ENCODE assay signal across 8 cellular contexts in the genomic region with DNA sequence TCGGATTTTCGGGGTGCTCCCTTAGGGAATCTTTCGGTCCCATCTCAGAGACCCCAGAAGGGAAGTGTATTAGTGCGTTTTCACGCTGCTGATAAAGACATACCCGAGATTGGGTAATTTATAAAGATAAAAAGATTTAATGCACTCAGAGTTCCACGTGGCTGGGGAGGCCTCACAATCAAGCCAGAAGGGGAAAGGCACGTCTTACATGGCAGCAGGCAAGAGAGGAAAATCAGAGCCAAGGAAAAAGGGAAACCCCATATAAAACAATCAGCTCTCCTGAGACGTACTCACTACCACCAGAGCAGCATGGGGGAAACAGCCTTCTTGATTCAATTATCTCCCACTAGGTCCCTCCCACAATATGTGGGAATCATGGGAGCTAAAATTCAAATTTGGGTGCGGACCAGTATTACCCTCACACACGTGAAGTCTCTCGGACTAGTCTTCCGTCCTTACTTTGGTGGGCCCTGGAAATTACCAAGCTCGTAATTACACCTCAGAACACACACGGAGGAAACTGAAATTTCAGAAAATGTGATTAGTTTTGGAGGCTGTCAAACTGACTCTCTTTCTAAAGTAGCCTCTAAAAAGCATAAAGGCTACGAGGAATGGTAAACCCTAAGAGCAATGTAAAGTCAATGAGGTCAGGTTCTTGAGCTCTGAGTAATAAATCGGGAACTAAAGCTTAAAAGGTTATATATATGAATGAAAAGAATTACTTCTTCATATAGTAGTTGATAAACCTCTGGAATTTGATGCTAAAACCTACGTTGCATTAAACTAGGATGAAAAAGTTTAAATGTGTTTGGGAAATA. TPM values are rescaled to one million over a fixed set of nuclear protein-coding genes. Genes with fewer than 3 reads are reported as not detected.
DNase-seq lines count a peak whose midpoint lies in the region; ATAC-seq and TF ChIP-seq lines count a peak whose summit lies in the region.

No MANE protein-coding gene starts in this region.

- H3K9me3 Mint-ChIP-seq in activated CD8-positive, alpha-beta T cell treated with anti-CD3 and anti-CD28 coated beads, Interleukin-2, amount 10 ng/mL, durations not matched to agents 7 days and 5 days (ENCODE audit: insufficient read depth): no peaks in the 10 kb centered on the region

- H3K27me3 Mint-ChIP-seq in activated CD8-positive, alpha-beta T cell treated with anti-CD3 and anti-CD28 coated beads, Interleukin-2, amount 10 ng/mL, durations not matched to agents 7 days and 5 days (ENCODE audit: low read depth): no peaks in the 10 kb centered on the region

- ATAC-seq in activated CD8-positive, alpha-beta T cell treated with anti-CD3 and anti-CD28 coated beads, Interleukin-2, amount 10 ng/mL, durations not matched to agents 7 days and 5 days: no peak
- no peak for ATAC-seq in upper lobe of left lung (ENCODE audit: low FRiP score in 2 of 2)

- H3K9me3 ChIP-seq in upper lobe of left lung: peaks cover 0 to 9% (median 5%) of the 10 kb centered on the region in 4 donors

- H3K36me3 ChIP-seq in H7 (replicated peaks; ENCODE audit: control insufficient read depth, insufficient read depth, low read length): peaks cover 3% of the 10 kb centered on the region; the same call in 1 of the 2 replicates
- peaks cover 0 to 6% (median 0%) of the 10 kb centered on the region in 4 donors for H3K36me3 ChIP-seq in upper lobe of left lung

- no peak for TF ChIP-seq POLR2A in upper lobe of left lung (IDR thresholded peaks at IDR 0.05)

- H3K4me1 ChIP-seq in upper lobe of left lung: peaks cover 8 to 28% (median 15%) of the 10 kb centered on the region in 4 donors

- peaks cover 44% of the 10 kb centered on the region for H3K36me3 Mint-ChIP-seq in activated CD8-positive, alpha-beta T cell treated with anti-CD3 and anti-CD28 coated beads, Interleukin-2, amount 10 ng/mL, durations not matched to agents 7 days and 5 days (ENCODE audit: low read depth)

- in situ Hi-C loops in GM13976 (cut with MboI; ENCODE audit: low sequenced_read_pairs, unreplicated experiment): no loop called here

- H3K27ac ChIP-seq in layer of hippocampus (ENCODE audit: low read depth, low read length) (peak overlapping the region; percentile 55), upper lobe of left lung (peak overlapping the region; percentile 94 to 99 (median 98))

- TF ChIP-seq CTCF in AG04449 (IDR thresholded peaks at IDR 0.05; ENCODE audit: insufficient read depth, low read length, missing control alignments) (no peak), upper lobe of left lung (IDR thresholded peaks at IDR 0.05) (no peak), GM13976 (IDR thresholded peaks at IDR 0.05; ENCODE audit: borderline replicate concordance, control extremely low read depth, extremely low read depth, insufficient read depth, missing control alignments) (no peak)

- POLR2A ChIA-PET in AG04449 (lab: Yijun Ruan, JAX): interaction anchor here (0.8 to 2.5 kb wide), 8 partner anchors 15 to 208 kb away, joined by 3 to 10 read pairs (median 4); no protein-coding TSS in a partner anchor
- POLR2A ChIA-PET in activated CD8-positive, alpha-beta T cell treated with anti-CD3 and anti-CD28 coated beads, Interleukin-2, amount 10 ng/mL, durations not matched to agents 7 days and 5 days (lab: Charles Lee): interaction anchor here (0.9 to 3.6 kb wide), 5 partner anchors 21 to 296 kb away, joined by 3 to 33 read pairs (median 6); a partner anchor contains a TSS

- H3K27ac Mint-ChIP-seq in activated CD8-positive, alpha-beta T cell treated with anti-CD3 and anti-CD28 coated beads, Interleukin-2, amount 10 ng/mL, durations not matched to agents 7 days and 5 days: peak overlapping the region; percentile 99

- no peak for TF ChIP-seq EP300 in upper lobe of left lung (IDR thresholded peaks at IDR 0.05)

- DNase-seq in AG04449 (ENCODE audit: low read depth, low spot score) (no peak), H7 (no peak), upper lobe of left lung (no peak), DMS79 (lab: John Stamatoyannopoulos, UW) (no peak), GM13976 (ENCODE audit: low spot score) (no peak), NCI-H2196 treated with DMSO at 0.1 percent for 48 hours (lab: John Stamatoyannopoulos, UW; ENCODE audit: unreplicated experiment) (no peak)
- no peak for DNase-seq in activated CD8-positive, alpha-beta T cell treated with anti-CD3 and anti-CD28 coated beads, Interleukin-2, amount 10 ng/mL, durations not matched to agents 7 days and 5 days

- H3K4me1 Mint-ChIP-seq in activated CD8-positive, alpha-beta T cell treated with anti-CD3 and anti-CD28 coated beads, Interleukin-2, amount 10 ng/mL, durations not matched to agents 7 days and 5 days (ENCODE audit: low read depth): peaks cover 36% of the 10 kb centered on the region

- no peaks in the 10 kb centered on the region for H3K27me3 ChIP-seq in H7 (ENCODE audit: control insufficient read depth, insufficient read depth, low read length)
- no peaks in the 10 kb centered on the region for H3K27me3 ChIP-seq in layer of hippocampus (ENCODE audit: control insufficient read depth, insufficient read depth, low read length)
- H3K27me3 ChIP-seq in upper lobe of left lung: no peaks in the 10 kb centered on the region

- CTCF ChIA-PET in AG04449 (lab: Yijun Ruan, JAX): interaction anchor here (1.0 to 3.2 kb wide), 6 partner anchors 19 to 249 kb away, joined by 3 to 21 read pairs (median 4); a partner anchor contains a TSS
- CTCF ChIA-PET in activated CD8-positive, alpha-beta T cell treated with anti-CD3 and anti-CD28 coated beads, Interleukin-2, amount 10 ng/mL, durations not matched to agents 7 days and 5 days (lab: Charles Lee): interaction anchor here (1.1 to 2.6 kb wide), 4 partner anchors 9 to 294 kb away, joined by 3 to 8 read pairs (median 6); no protein-coding TSS in a partner anchor

- H3K4me3 ChIP-seq in AG04449 (ENCODE audit: low read depth, low read length): peak overlapping the region; percentile 23; the same call in 1 of the 2 replicates
- peak overlapping the region; percentile 29; the same call in 1 of the 2 replicates for H3K4me3 ChIP-seq in H7 (ENCODE audit: insufficient read depth, low read depth, low read length)
- H3K4me3 ChIP-seq in upper lobe of left lung: peak overlapping the region in 3 of 4 donors; percentile 80 to 90 (median 84)

- 55% methylated on average over 18 of the region's 18 CpGs for WGBS in upper lobe of left lung, 2 donors

- H3K4me3 Mint-ChIP-seq in activated CD8-positive, alpha-beta T cell treated with anti-CD3 and anti-CD28 coated beads, Interleukin-2, amount 10 ng/mL, durations not matched to agents 7 days and 5 days: peak overlapping the region; percentile 99

RNA-seq across cellular contexts. Expression of a gene that starts 0.7 kb away (rescaled TPM):
- 8.7 and 11.0 TPM in 2 replicates for total RNA-seq in H7 (2014; rRNA removed; shearing (Covaris generic))
- 10 to 100 TPM; 13.6 to 15.0 TPM for total RNA-seq in activated CD8-positive, alpha-beta T cell treated with anti-CD3 and anti-CD28 coated beads, Interleukin-2, amount 10 ng/mL, durations not matched to agents 7 days and 5 days
- total RNA-seq in upper lobe of left lung: 10 to 100 TPM in 5 of 6 donors, 1 to 10 TPM in 1; 9.7 to 39.8 (median 24.5) TPM

RNA-seq across cellular contexts. Expression of a gene that starts 57.0 kb away (rescaled TPM):
- not detected in 2 replicates for total RNA-seq in H7 (2014; rRNA removed; shearing (Covaris generic))
- total RNA-seq in activated CD8-positive, alpha-beta T cell treated with anti-CD3 and anti-CD28 coated beads, Interleukin-2, amount 10 ng/mL, durations not matched to agents 7 days and 5 days: under 1 TPM; 0.47 to 0.55 TPM
- total RNA-seq in upper lobe of left lung: 1 to 10 TPM in 4 of 6 donors, under 1 TPM in 2; 0.30 to 6.7 (median 1.8) TPM

Comparison
In these comparisons a context has a peak if more than half of its experiments do, and no peak if none do; other contexts are left out.
1. H3K4me3 ChIP-seq: peak in every context shown above with its lines; median percentile 84 in upper lobe of left lung; 29 in H7; 23 in AG04449.